Comparison of ENCODE assay signal across 21 cellular contexts in genomic region chr15:46450112-46450809, GRCh38.
"Had no signal": no experiment of that assay in that cellular context is flagged by ENCODE, and none has a peak within 500 bp of the region (broad histone marks: within the 10 kb centered on the region; RNA-seq: fewer than 3 reads in every experiment).

No MANE protein-coding gene starts in this region.

- H3K4me3 ChIP-seq: coronary artery, dorsolateral prefrontal cortex, esophagus squamous epithelium, gastroesophageal sphincter, heart left ventricle, left ventricle myocardium inferior, lower lobe of right lung had no signal

- H3K4me3 Mint-ChIP-seq: endodermal cell; naive thymus-derived CD4-positive, alpha-beta T cell had no signal

- H3K36me3 Mint-ChIP-seq: naive thymus-derived CD4-positive, alpha-beta T cell had no signal

- H3K4me1 ChIP-seq: esophagus squamous epithelium, foreskin keratinocyte, gastroesophageal sphincter, heart left ventricle, left ventricle myocardium inferior, lower lobe of right lung had no signal

- H3K27ac ChIP-seq: coronary artery, dorsolateral prefrontal cortex, epithelial cell of prostate, esophagus squamous epithelium, foreskin keratinocyte, gastroesophageal sphincter, heart left ventricle, left ventricle myocardium inferior, lower lobe of right lung had no signal

- H3K4me1 Mint-ChIP-seq: endodermal cell; naive thymus-derived CD4-positive, alpha-beta T cell had no signal

- H3K9me3 Mint-ChIP-seq: endodermal cell had no signal

- H3K36me3 ChIP-seq: esophagus squamous epithelium, gastroesophageal sphincter, heart left ventricle, left ventricle myocardium inferior, lower lobe of right lung had no signal

- H3K27me3 ChIP-seq: dorsolateral prefrontal cortex, esophagus squamous epithelium, foreskin keratinocyte, gastroesophageal sphincter, heart left ventricle had no signal

- DNase-seq: dermis blood vessel endothelial cell; dorsolateral prefrontal cortex; effector CD4-positive, alpha-beta T cell; effector memory CD4-positive, alpha-beta T cell; endodermal cell; erythroblast; esophagus squamous epithelium; foreskin keratinocyte; heart left ventricle; hippocampal formation; left colon; left ventricle myocardium inferior; lower lobe of right lung; mesendoderm; midbrain; naive thymus-derived CD4-positive, alpha-beta T cell had no signal

- ATAC-seq: esophagus mucosa; foreskin keratinocyte; gastroesophageal sphincter; heart left ventricle; left colon; left lobe of liver; lower lobe of right lung; naive thymus-derived CD4-positive, alpha-beta T cell had no signal

- H3K27ac Mint-ChIP-seq: endodermal cell; naive thymus-derived CD4-positive, alpha-beta T cell had no signal

- H3K9me3 ChIP-seq: gastroesophageal sphincter had no signal
